26 cellular contexts compared by ENCODE assay signal in genomic region chr10:120794390-120794789, GRCh38.
"Had no signal": no experiment of that assay in that cellular context is flagged by ENCODE, and none has a peak within 500 bp of the region (broad histone marks: within the 10 kb centered on the region; RNA-seq: fewer than 3 reads in every experiment).

No MANE protein-coding gene starts in this region.

- ATAC-seq: activated CD4-positive, CD25-positive, alpha-beta regulatory T cell treated with anti-CD3 and anti-CD28 coated beads, Interleukin-2, amount 50 U/mL, for 24 hours; activated CD8-positive, alpha-beta T cell treated with anti-CD3 and anti-CD28 coated beads, Interleukin-2, amount 10 ng/mL, durations not matched to agents 7 days and 5 days had no signal

- H3K27ac ChIP-seq: adrenal gland, Peyer's patch, RWPE1, SJSA1 had no signal

- DNase-seq: activated CD4-positive, alpha-beta T cell treated with anti-CD3 and anti-CD28 coated beads for 4 hours; activated CD8-positive, alpha-beta memory T cell treated with anti-CD3 and anti-CD28 coated beads, Interleukin-2, amount 50 U/mL, for 48 hours; activated CD8-positive, alpha-beta T cell treated with anti-CD3 and anti-CD28 coated beads, Interleukin-2, amount 10 ng/mL, durations not matched to agents 7 days and 5 days; activated naive CD4-positive, alpha-beta T cell treated with anti-CD3 and anti-CD28 coated beads, Interleukin-2, amount 50 U/mL, for 16 hours; activated naive CD8-positive, alpha-beta T cell treated with anti-CD3 and anti-CD28 coated beads, Interleukin-2, amount 10 ng/mL, durations not matched to agents 7 days and 5 days; activated T-cell treated with anti-CD3 and anti-CD28 coated beads, Interleukin-2, amount 50 U/mL, for 1 hour; adrenal gland; aorta; KG1; MG63; MV-4-11; NCI-H1092 treated with DMSO at 0.1 percent for 48 hours; NCI-H1417 treated with DMSO at 0.1 percent for 48 hours; NCI-H1694; NCI-H2029; NCI-H2107; NCI-H774; NK-92 treated with Interleukin-12 subunit alpha and Interleukin-12 subunit beta, amount 100 ng/mL, for 24 hours; Peyer's patch; Right ventricle myocardium superior had no signal

- H3K9me3 Mint-ChIP-seq: activated naive CD8-positive, alpha-beta T cell treated with anti-CD3 and anti-CD28 coated beads, Interleukin-2, amount 10 ng/mL, durations not matched to agents 7 days and 5 days; central memory CD8-positive, alpha-beta T cell; IgD-negative memory B cell; T-helper 1 cell treated with Interleukin-12 subunit alpha and Interleukin-12 subunit beta and Interleukin-4 antibody, amounts not matched to agents 30 μg/mL and 1 μg/mL, for 36 hours had no signal

- H3K36me3 Mint-ChIP-seq: activated naive CD8-positive, alpha-beta T cell treated with anti-CD3 and anti-CD28 coated beads, Interleukin-2, amount 10 ng/mL, durations not matched to agents 7 days and 5 days; IgD-negative memory B cell had no signal

- H3K27ac Mint-ChIP-seq: activated CD8-positive, alpha-beta T cell treated with anti-CD3 and anti-CD28 coated beads, Interleukin-2, amount 10 ng/mL, durations not matched to agents 7 days and 5 days; activated naive CD8-positive, alpha-beta T cell treated with anti-CD3 and anti-CD28 coated beads, Interleukin-2, amount 10 ng/mL, durations not matched to agents 7 days and 5 days; IgD-negative memory B cell; T-helper 1 cell treated with Interleukin-12 subunit alpha and Interleukin-12 subunit beta and Interleukin-4 antibody, amounts not matched to agents 30 μg/mL and 1 μg/mL, for 36 hours had no signal

- H3K4me1 Mint-ChIP-seq: activated naive CD8-positive, alpha-beta T cell treated with anti-CD3 and anti-CD28 coated beads, Interleukin-2, amount 10 ng/mL, durations not matched to agents 7 days and 5 days; central memory CD8-positive, alpha-beta T cell had no signal

- H3K36me3 ChIP-seq: adrenal gland, MG63, Peyer's patch, SJSA1 had no signal

- H3K27me3 Mint-ChIP-seq: activated naive CD8-positive, alpha-beta T cell treated with anti-CD3 and anti-CD28 coated beads, Interleukin-2, amount 10 ng/mL, durations not matched to agents 7 days and 5 days; IgD-negative memory B cell had no signal

- H3K27me3 ChIP-seq: adrenal gland, MG63, Peyer's patch, SJSA1 had no signal

- H3K9me3 ChIP-seq: adrenal gland, MG63, Peyer's patch, SJSA1 had no signal

- H3K4me3 ChIP-seq: adrenal gland, MG63, Peyer's patch, SJSA1 had no signal

- H3K4me1 ChIP-seq: adrenal gland, Peyer's patch, SJSA1 had no signal

- H3K4me3 Mint-ChIP-seq: activated CD8-positive, alpha-beta T cell treated with anti-CD3 and anti-CD28 coated beads, Interleukin-2, amount 10 ng/mL, durations not matched to agents 7 days and 5 days; activated naive CD8-positive, alpha-beta T cell treated with anti-CD3 and anti-CD28 coated beads, Interleukin-2, amount 10 ng/mL, durations not matched to agents 7 days and 5 days; central memory CD8-positive, alpha-beta T cell; T-helper 1 cell treated with Interleukin-12 subunit alpha and Interleukin-12 subunit beta and Interleukin-4 antibody, amounts not matched to agents 30 μg/mL and 1 μg/mL, for 36 hours had no signal
